In the genomic region with DNA sequence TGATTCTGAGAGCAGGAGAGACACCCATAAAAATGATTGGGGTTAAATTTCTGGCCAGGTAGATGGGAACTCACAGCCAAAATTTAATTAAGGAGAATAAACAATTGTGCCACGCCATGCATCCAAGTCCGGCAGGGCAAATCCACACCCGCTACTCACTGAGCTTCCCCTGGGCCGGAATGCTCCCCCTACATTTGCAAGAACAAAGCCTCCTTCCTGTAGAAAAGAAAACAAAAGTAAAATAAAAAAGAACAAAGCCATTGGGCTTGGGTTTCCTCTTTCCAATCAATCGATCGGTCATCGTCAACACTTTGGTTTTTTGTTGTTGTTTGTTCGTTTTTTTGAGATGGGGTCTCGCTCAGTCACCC, we compare ENCODE assay signal across 21 cellular contexts. TPM values are rescaled to one million over a fixed set of nuclear protein-coding genes. Genes with fewer than 3 reads are reported as not detected.
A peak's percentile ranks its signal among the peaks of the same experiment; 100 is the strongest.
DNase-seq lines count a peak whose midpoint lies in the region; ATAC-seq and TF ChIP-seq lines count a peak whose summit lies in the region.
"Had no signal": no experiment of that assay in that cellular context is flagged by ENCODE, and none has a peak within 500 bp of the region (broad histone marks: within the 10 kb centered on the region; RNA-seq: fewer than 3 reads in every experiment).

No MANE protein-coding gene starts in this region.

- H3K4me3 ChIP-seq in right atrium auricular region (no peak overlapping the region), right cardiac atrium (ENCODE audit: low read length) (no peak overlapping the region)
- H3K4me3 ChIP-seq: K562 had no signal

- H3K9me3 ChIP-seq in right atrium auricular region (no peaks in the 10 kb centered on the region), right cardiac atrium (ENCODE audit: control insufficient read depth, low read length) (no peaks in the 10 kb centered on the region)

- DNase-seq in activated CD4-positive, alpha-beta T cell treated with anti-CD3 and anti-CD28 coated beads for 1 hour = peak; percentile 2
- DNase-seq in activated CD4-positive, alpha-beta T cell treated with anti-CD3 and anti-CD28 coated beads, Interleukin-2, amount 50 U/mL, for 4 hours = no peak
- DNase-seq in right atrium auricular region (ENCODE audit: low spot score) = peak; percentile 50
- no peak for DNase-seq in right cardiac atrium
- peak; percentile 4 for DNase-seq in iPS-NIHi7 (ENCODE audit: extremely low spot score)
- no peak for DNase-seq in NCI-H2081 treated with DMSO at 0.1 percent for 48 hours (lab: John Stamatoyannopoulos, UW)
- DNase-seq: Calu3, DMS79 treated with DMSO at 0.1 percent for 48 hours, GF-D8, Kasumi-1, MV-4-11, NCI-H1105 treated with DMSO at 0.1 percent for 48 hours, NCI-H146, NCI-H1930, NCI-H446, NCI-H524 treated with DMSO at 0.1 percent for 48 hours, NCI-H774 had no signal

- intact Hi-C loops in right cardiac atrium (cut with DNase I) = no loop called here

- H3K36me3 ChIP-seq in right atrium auricular region = peaks cover 27% of the 10 kb centered on the region

- no peaks in the 10 kb centered on the region for H3K27me3 ChIP-seq in right atrium auricular region
- H3K27me3 ChIP-seq in right cardiac atrium (ENCODE audit: control insufficient read depth, insufficient read depth) = no peaks in the 10 kb centered on the region

- no peak for ATAC-seq in right cardiac atrium
- ATAC-seq in HG03025 (IDR thresholded peaks at IDR 0.05; ENCODE audit: low FRiP score, unreplicated experiment) = no peak
- ATAC-seq in GM19397 (IDR thresholded peaks at IDR 0.05; ENCODE audit: unreplicated experiment) = no peak
- ATAC-seq: K562 had no signal

- H3K27ac ChIP-seq in right atrium auricular region (no peak overlapping the region), right cardiac atrium (ENCODE audit: low read length) (no peak overlapping the region)
- H3K27ac ChIP-seq: 22Rv1 had no signal

- 77% methylated on average over 9 of the region's 9 CpGs for WGBS in right cardiac atrium

- no peak for TF ChIP-seq CTCF in right atrium auricular region (IDR thresholded peaks at IDR 0.05)

- H3K4me1 ChIP-seq in right atrium auricular region (peaks cover 0 to 4% of the 10 kb centered on the region in 2 donors), right cardiac atrium (ENCODE audit: control insufficient read depth, insufficient read depth, low read length) (no peaks in the 10 kb centered on the region)

RNA-seq across cellular contexts. Expression of gene TFDP1, which starts 30.2 kb away (rescaled TPM):
- total RNA-seq in right atrium auricular region (10 to 100 TPM; 34.4 to 40.4 TPM), right cardiac atrium (10 to 100 TPM; 48.1 to 54.2 (median 51.1) TPM)
- 37.1 TPM for polyA plus RNA-seq in right cardiac atrium

Comparison
In these comparisons a context has a peak if more than half of its experiments do, and no peak if none do; other contexts are left out.
1. DNase-seq: peak in activated CD4-positive, alpha-beta T cell treated with anti-CD3 and anti-CD28 coated beads for 1 hour (single experiment), right atrium auricular region (single experiment) and iPS-NIHi7 (single experiment); none in activated CD4-positive, alpha-beta T cell treated with anti-CD3 and anti-CD28 coated beads, Interleukin-2, amount 50 U/mL, for 4 hours (0 of 2), right cardiac atrium (0 of 3) and NCI-H2081 treated with DMSO at 0.1 percent for 48 hours (single experiment).